23 cellular contexts compared by ENCODE assay signal in genomic region chr11:71400216-71400615, GRCh38.
"Had no signal": no experiment of that assay in that cellular context is flagged by ENCODE, and none has a peak within 500 bp of the region (broad histone marks: within the 10 kb centered on the region; RNA-seq: fewer than 3 reads in every experiment).

No MANE protein-coding gene starts in this region.

- H3K4me1 ChIP-seq: colonic mucosa, esophagus muscularis mucosa, esophagus squamous epithelium, foreskin keratinocyte, gastroesophageal sphincter, heart left ventricle, heart right ventricle had no signal

- H3K27me3 ChIP-seq: colonic mucosa, foreskin keratinocyte had no signal

- H3K36me3 ChIP-seq: colonic mucosa, esophagus muscularis mucosa, esophagus squamous epithelium, gastroesophageal sphincter, heart left ventricle, heart right ventricle had no signal

- H3K27ac ChIP-seq: colonic mucosa, coronary artery, dorsolateral prefrontal cortex, epithelial cell of prostate, esophagus muscularis mucosa, esophagus squamous epithelium, foreskin keratinocyte, gastroesophageal sphincter, heart left ventricle, heart right ventricle had no signal

- H3K9me3 ChIP-seq: colonic mucosa, esophagus muscularis mucosa, esophagus squamous epithelium, gastroesophageal sphincter, heart left ventricle, heart right ventricle had no signal

- H3K4me3 ChIP-seq: colonic mucosa, coronary artery, dorsolateral prefrontal cortex, esophagus muscularis mucosa, esophagus squamous epithelium, gastroesophageal sphincter, heart left ventricle, heart right ventricle had no signal

- ATAC-seq: effector memory CD8-positive, alpha-beta T cell; esophagus mucosa; foreskin keratinocyte; gastroesophageal sphincter; heart left ventricle; heart right ventricle had no signal

- DNase-seq: colonic mucosa; cortex of kidney; dermis blood vessel endothelial cell; dorsolateral prefrontal cortex; effector CD4-positive, alpha-beta T cell; effector CD8-positive, alpha-beta T cell; effector memory CD4-positive, alpha-beta T cell; effector memory CD8-positive, alpha-beta T cell; endodermal cell; erythroblast; esophagus squamous epithelium; foreskin fibroblast; foreskin keratinocyte; foreskin melanocyte; glutamatergic neuron; head of caudate nucleus; heart left ventricle; heart right ventricle had no signal
